In the genomic region with DNA sequence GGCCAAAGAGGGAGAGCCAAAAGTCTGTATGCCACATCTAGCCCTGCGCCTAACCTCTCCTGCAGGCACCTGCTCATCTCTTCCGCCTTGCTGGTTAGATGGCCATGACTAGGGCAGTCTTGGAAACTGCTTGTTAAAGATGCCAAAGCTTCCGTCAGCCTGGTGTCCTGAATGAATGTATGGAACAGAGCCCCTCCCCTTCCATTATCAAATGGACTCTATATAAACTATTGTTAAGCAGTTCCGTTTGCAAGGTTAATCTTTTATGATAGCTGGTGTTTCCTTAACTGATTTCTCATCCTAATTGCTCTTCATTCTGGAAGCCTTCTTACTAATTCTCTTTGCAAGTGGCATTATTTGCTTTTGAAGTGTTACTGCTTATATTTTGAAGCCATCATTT, we compare ENCODE assay signal across 17 cellular contexts.
DNase-seq lines count a peak whose midpoint lies in the region; ATAC-seq and TF ChIP-seq lines count a peak whose summit lies in the region.
"Had no signal": no experiment of that assay in that cellular context is flagged by ENCODE, and none has a peak within 500 bp of the region (broad histone marks: within the 10 kb centered on the region; RNA-seq: fewer than 3 reads in every experiment).

No MANE protein-coding gene starts in this region.

- no peak overlapping the region for H3K4me3 ChIP-seq in fibroblast of mammary gland (ENCODE audit: control insufficient read depth, low read depth, low read length)
- H3K4me3 ChIP-seq: Peyer's patch, right atrium auricular region had no signal

- no peak for DNase-seq in activated CD8-positive, alpha-beta memory T cell treated with anti-CD3 and anti-CD28 coated beads, Interleukin-2, amount 10 ng/mL, durations not matched to agents 7 days and 5 days
- DNase-seq in activated CD8-positive, alpha-beta memory T cell treated with anti-CD3 and anti-CD28 coated beads, Interleukin-2, amount 50 U/mL, for 4 hours, result no peak
- DNase-seq in RWPE1 (ENCODE audit: low spot score) (no peak), fibroblast of mammary gland (ENCODE audit: low read depth) (peak; percentile 3), NAMALWA (ENCODE audit: low spot score) (no peak), NCI-H187 (lab: John Stamatoyannopoulos, UW) (no peak)
- no peak for DNase-seq in stimulated activated naive B cell treated with anti-CD40 and anti-IgM and Interleukin-4, amounts not matched to agents 10 μg/mL and 1 μg/mL and 100 μg/mL, for 72 hours
- DNase-seq: activated CD4-positive, CD25-positive, alpha-beta regulatory T cell treated with anti-CD3 and anti-CD28 coated beads, Interleukin-2, amount 50 U/mL, for 72 hours; activated T-cell treated with anti-CD3 and anti-CD28 coated beads, Interleukin-2, amount 50 U/mL, for 1 hour; GDM1; left cardiac atrium; NCI-H1436 treated with DMSO at 0.1 percent for 48 hours; NCI-H446 treated with DMSO at 0.1 percent for 48 hours had no signal

- no peak for ATAC-seq in activated CD8-positive, alpha-beta memory T cell treated with anti-CD3 and anti-CD28 coated beads, Interleukin-2, amount 10 ng/mL, durations not matched to agents 7 days and 5 days
- ATAC-seq in stimulated activated naive B cell treated with anti-CD40 and anti-IgM and Interleukin-4, amounts not matched to agents 10 μg/mL and 1 μg/mL and 100 μg/mL, for 72 hours (replicated peaks), result no peak
- ATAC-seq in HG02884 (IDR thresholded peaks at IDR 0.05; ENCODE audit: unreplicated experiment), result no peak

- H3K36me3 Mint-ChIP-seq in activated CD8-positive, alpha-beta memory T cell treated with anti-CD3 and anti-CD28 coated beads, Interleukin-2, amount 10 ng/mL, durations not matched to agents 7 days and 5 days, result peaks cover 22% of the 10 kb centered on the region
- H3K36me3 Mint-ChIP-seq in stimulated activated naive B cell treated with anti-CD40 and anti-IgM and Interleukin-4, amounts not matched to agents 10 μg/mL and 1 μg/mL and 100 μg/mL, for 72 hours, result peaks cover 37 to 53% of the 10 kb centered on the region in 2 donors

- peak overlapping the region; percentile 21; the same call in 1 of the 2 replicates for H3K27ac ChIP-seq in RWPE1
- H3K27ac ChIP-seq: right atrium auricular region had no signal

- CTCF ChIA-PET in activated CD8-positive, alpha-beta memory T cell treated with anti-CD3 and anti-CD28 coated beads, Interleukin-2, amount 10 ng/mL, durations not matched to agents 7 days and 5 days (lab: Charles Lee), result no interaction called here
- CTCF ChIA-PET in RWPE1 (lab: Yijun Ruan, JAX), result interaction anchor here (0.6 kb wide), 1 partner anchor 171 kb away, joined by 4 read pairs; no protein-coding TSS in a partner anchor

- TF ChIP-seq CTCF in RWPE1 (conservative IDR thresholded peaks at IDR 0.05; ENCODE audit: low read depth) (no peak), fibroblast of mammary gland (conservative IDR thresholded peaks at IDR 0.05; ENCODE audit: control insufficient read depth, insufficient read depth, low read depth, low read length) (no peak)

- POLR2A ChIA-PET in RWPE1 (lab: Yijun Ruan, JAX; ENCODE audit: low non-redundant PET), result no interaction called here

- H3K4me3 Mint-ChIP-seq in activated CD8-positive, alpha-beta memory T cell treated with anti-CD3 and anti-CD28 coated beads, Interleukin-2, amount 10 ng/mL, durations not matched to agents 7 days and 5 days, result no peak overlapping the region
- no peak overlapping the region for H3K4me3 Mint-ChIP-seq in stimulated activated naive B cell treated with anti-CD40 and anti-IgM and Interleukin-4, amounts not matched to agents 10 μg/mL and 1 μg/mL and 100 μg/mL, for 72 hours
- H3K4me3 Mint-ChIP-seq: naive thymus-derived CD4-positive, alpha-beta T cell had no signal

- no peaks in the 10 kb centered on the region for H3K27me3 Mint-ChIP-seq in activated CD8-positive, alpha-beta memory T cell treated with anti-CD3 and anti-CD28 coated beads, Interleukin-2, amount 10 ng/mL, durations not matched to agents 7 days and 5 days
- no peaks in the 10 kb centered on the region for H3K27me3 Mint-ChIP-seq in stimulated activated naive B cell treated with anti-CD40 and anti-IgM and Interleukin-4, amounts not matched to agents 10 μg/mL and 1 μg/mL and 100 μg/mL, for 72 hours
- H3K27me3 Mint-ChIP-seq: naive thymus-derived CD4-positive, alpha-beta T cell had no signal

- peak overlapping the region; percentile 81 for H3K27ac Mint-ChIP-seq in activated CD8-positive, alpha-beta memory T cell treated with anti-CD3 and anti-CD28 coated beads, Interleukin-2, amount 10 ng/mL, durations not matched to agents 7 days and 5 days
- peak overlapping the region; percentile 88 for H3K27ac Mint-ChIP-seq in stimulated activated naive B cell treated with anti-CD40 and anti-IgM and Interleukin-4, amounts not matched to agents 10 μg/mL and 1 μg/mL and 100 μg/mL, for 72 hours

- peaks cover 20% of the 10 kb centered on the region for H3K4me1 Mint-ChIP-seq in activated CD8-positive, alpha-beta memory T cell treated with anti-CD3 and anti-CD28 coated beads, Interleukin-2, amount 10 ng/mL, durations not matched to agents 7 days and 5 days
- peaks cover 10 to 16% of the 10 kb centered on the region in 2 donors for H3K4me1 Mint-ChIP-seq in stimulated activated naive B cell treated with anti-CD40 and anti-IgM and Interleukin-4, amounts not matched to agents 10 μg/mL and 1 μg/mL and 100 μg/mL, for 72 hours

- no peaks in the 10 kb centered on the region for H3K9me3 Mint-ChIP-seq in activated CD8-positive, alpha-beta memory T cell treated with anti-CD3 and anti-CD28 coated beads, Interleukin-2, amount 10 ng/mL, durations not matched to agents 7 days and 5 days (ENCODE audit: low read depth)
- H3K9me3 Mint-ChIP-seq in stimulated activated naive B cell treated with anti-CD40 and anti-IgM and Interleukin-4, amounts not matched to agents 10 μg/mL and 1 μg/mL and 100 μg/mL, for 72 hours, result peaks cover 0 to 1% of the 10 kb centered on the region in 2 donors
